ENCODE assay signal across 1 cellular context in genomic region chr19:49461656-49462055, GRCh38.
TF ChIP-seq lines count a peak whose summit lies in the region.

No MANE protein-coding gene starts in this region.

TF ChIP-seq in H1, 55 proteins besides CTCF, POLR2A, EP300 and RAD21:
- TF ChIP-seq ATF2 (IDR thresholded peaks at IDR 0.05; ENCODE audit: low read length) = no peak
- TF ChIP-seq JUND (IDR thresholded peaks at IDR 0.05; ENCODE audit: low read length) = no peak
- no peak for TF ChIP-seq RNF2 (IDR thresholded peaks at IDR 0.05; ENCODE audit: borderline replicate concordance, low read depth, low read length, missing control alignments, poor library complexity, severe bottlenecking)
